In genomic region chr16:16008666-16009065, GRCh38 we compare ENCODE assay signal across 24 cellular contexts. TPM values are rescaled to one million over a fixed set of nuclear protein-coding genes. Genes with fewer than 3 reads are reported as not detected.
DNase-seq lines count a peak whose midpoint lies in the region; ATAC-seq and TF ChIP-seq lines count a peak whose summit lies in the region.
"Had no signal": no experiment of that assay in that cellular context is flagged by ENCODE, and none has a peak within 500 bp of the region (broad histone marks: within the 10 kb centered on the region; RNA-seq: fewer than 3 reads in every experiment).

No MANE protein-coding gene starts in this region.

- POLR2A ChIA-PET in IMR-90 (lab: Charles Lee; ENCODE audit: unreplicated experiment), result no interaction called here

- no peak overlapping the region for H4K91ac ChIP-seq in IMR-90 (ENCODE audit: insufficient read depth, low read depth, low read length)

- no peaks in the 10 kb centered on the region for H4K20me1 ChIP-seq in IMR-90 (ENCODE audit: insufficient read depth, low read length)

- intact Hi-C loops in IMR-90 (cut with micrococcal nuclease), result no loop called here
- intact Hi-C loops in activated T-helper 1 cell treated with anti-CD3 and anti-CD28 coated beads, Interleukin-12 subunit alpha, Interleukin-12 subunit beta, Interleukin-2, Interleukin-4 antibody, amounts not matched to agents 30 ng/mL and 10 ng/mL and 1 ng/mL, durations not matched to agents 14 hours and 24 hours and 36 hours (cut with micrococcal nuclease), result no loop called here
- intact Hi-C loops in spleen (cut with DNase I; ENCODE audit: low total_unique reads), result no loop called here

- H2BK20ac ChIP-seq in IMR-90 (ENCODE audit: low read depth, low read length), result no peak overlapping the region

- H4K8ac ChIP-seq in IMR-90 (ENCODE audit: low read depth in 2 of 2, low read length in 2 of 2), result no peak overlapping the region

- H2BK5ac ChIP-seq in IMR-90 (ENCODE audit: low read depth, low read length, poor library complexity, severe bottlenecking), result no peak overlapping the region

- H3K4me3 ChIP-seq in CD4-positive, CD25-positive, alpha-beta regulatory T cell (ENCODE audit: low read depth, low read length), result no peak overlapping the region
- H3K4me3 ChIP-seq in IMR-90 (ENCODE audit: insufficient read depth, low read depth, low read length) (no peak overlapping the region), spleen (peak overlapping the region in 1 of 8 donors; percentile 15)
- H3K4me3 ChIP-seq: prostate gland, tibial nerve had no signal

- no peak overlapping the region for H2AFZ ChIP-seq in IMR-90 (replicated peaks; ENCODE audit: low read length, poor library complexity)

- TF ChIP-seq POLR2A in IMR-90 (IDR thresholded peaks at IDR 0.05; ENCODE audit: low read depth, low read length), result no peak
- TF ChIP-seq POLR2A in spleen (IDR thresholded peaks at IDR 0.05), result no peak

- in situ Hi-C loops in IMR-90 (cut with MboI; ENCODE audit: low sequenced_read_pairs), result loop anchor here (25.0 kb wide), 1 partner anchor 121 kb away; the partner anchor contains the start of gene CEP20

- no peak overlapping the region for H2AK5ac ChIP-seq in IMR-90 (ENCODE audit: low read depth, low read length)

- H3K9me3 Mint-ChIP-seq in CD4-positive, CD25-positive, alpha-beta regulatory T cell, result peaks cover 0 to 2% (median 0%) of the 10 kb centered on the region in 7 donors
- H3K9me3 Mint-ChIP-seq in activated T-helper 1 cell treated with anti-CD3 and anti-CD28 coated beads, Interleukin-12 subunit alpha, Interleukin-12 subunit beta, Interleukin-2, Interleukin-4 antibody, amounts not matched to agents 30 ng/mL and 10 ng/mL and 1 ng/mL, durations not matched to agents 14 hours and 24 hours and 36 hours, result peaks cover 4% of the 10 kb centered on the region
- H3K9me3 Mint-ChIP-seq: activated naive CD8-positive, alpha-beta T cell treated with anti-CD3 and anti-CD28 coated beads, Interleukin-2, amount 50 U/mL, for 24 hours; stimulated activated naive CD8-positive, alpha-beta T cell treated with anti-CD3 and anti-CD28 coated beads, Interleukin-15, Interleukin-2, amounts not matched to agents 100 ng/mL and 50 ng/mL, for 24 hours had no signal

- no TSS peak for BruUV-seq in IMR-90 (replicated peaks; lab: Mats Ljungman, UMichigan)

- peaks cover 40% of the 10 kb centered on the region for H3K36me3 ChIP-seq in CD4-positive, CD25-positive, alpha-beta regulatory T cell (ENCODE audit: control insufficient read depth, insufficient read depth, low read length)
- H3K36me3 ChIP-seq in IMR-90 (ENCODE audit: control insufficient read depth, insufficient read depth, low read length) (peaks cover 51% of the 10 kb centered on the region), spleen (peaks cover 0 to 51% (median 37%) of the 10 kb centered on the region in 6 donors)
- H3K36me3 ChIP-seq: prostate gland had no signal

- dilution Hi-C loops in IMR-90 (cut with HindIII; ENCODE audit: low sequenced_read_pairs, unreplicated experiment), result no loop called here

- peaks cover 25% of the 10 kb centered on the region for H3K9me1 ChIP-seq in IMR-90 (ENCODE audit: insufficient read depth, low read length)

- no peak for DNase-seq in CD4-positive, CD25-positive, alpha-beta regulatory T cell
- DNase-seq in IMR-90 (no peak), spleen (no peak), OCI-M2 (lab: John Stamatoyannopoulos, UW; ENCODE audit: unreplicated experiment) (no peak), NOMO-1 treated with DMSO at 0.1 percent for 48 hours (lab: John Stamatoyannopoulos, UW; ENCODE audit: unreplicated experiment) (no peak)
- no peak for DNase-seq in activated T-helper 1 cell treated with anti-CD3 and anti-CD28 coated beads, Interleukin-12 subunit alpha, Interleukin-12 subunit beta, Interleukin-2, Interleukin-4 antibody, amounts not matched to agents 30 ng/mL and 10 ng/mL and 1 ng/mL, durations not matched to agents 14 hours and 24 hours and 36 hours (ENCODE audit: low spot score)
- DNase-seq: activated CD8-positive, alpha-beta T cell treated with anti-CD3 and anti-CD28 coated beads, Interleukin-2, amount 10 ng/mL, durations not matched to agents 7 days and 5 days; activated effector memory CD4-positive, alpha-beta T cell treated with Interleukin-2 at 50 U/mL for 16 hours; activated naive CD8-positive, alpha-beta T cell treated with anti-CD3 and anti-CD28 coated beads, Interleukin-2, amount 50 U/mL, for 24 hours; C1 segment of cervical spinal cord; Calu3; hippocampal formation; mesendoderm; MV-4-11; SIG-M5; stimulated activated CD4-positive, alpha-beta T cell treated with anti-CD3 and anti-CD28 coated beads, Interleukin-15, amount 100 ng/mL, for 24 hours; SW 1271 had no signal

- no peak overlapping the region for H3K9ac ChIP-seq in IMR-90 (ENCODE audit: low read depth, low read length)

- ATAC-seq in CD4-positive, CD25-positive, alpha-beta regulatory T cell (ENCODE audit: low read depth in 2 of 2), result no peak
- ATAC-seq in IMR-90 (ENCODE audit: low read depth) (no peak), GM18873 (IDR thresholded peaks at IDR 0.05; ENCODE audit: low FRiP score, unreplicated experiment) (no peak)
- ATAC-seq: activated CD8-positive, alpha-beta T cell treated with anti-CD3 and anti-CD28 coated beads, Interleukin-2, amount 10 ng/mL, durations not matched to agents 7 days and 5 days; activated naive CD8-positive, alpha-beta T cell treated with anti-CD3 and anti-CD28 coated beads, Interleukin-2, amount 50 U/mL, for 24 hours; HCT116; Panc1 had no signal

- TF ChIP-seq RAD21 in IMR-90 (IDR thresholded peaks at IDR 0.05; ENCODE audit: low read length), result no peak

- H2BK120ac ChIP-seq in IMR-90 (ENCODE audit: low read depth, low read length), result no peak overlapping the region

- no peak overlapping the region for H3K27ac ChIP-seq in CD4-positive, CD25-positive, alpha-beta regulatory T cell (ENCODE audit: insufficient read depth, low read length, poor library complexity, severe bottlenecking)
- peak overlapping the region; percentile 13; the same call in 1 of the 2 replicates for H3K27ac ChIP-seq in IMR-90 (ENCODE audit: insufficient read depth, low read length)
- peak overlapping the region in 5 of 8 donors; percentile 58 to 86 (median 78) for H3K27ac ChIP-seq in spleen
- H3K27ac ChIP-seq: prostate gland, tibial nerve had no signal

- no peak overlapping the region for H3K56ac ChIP-seq in IMR-90 (ENCODE audit: extremely low read depth, insufficient read depth, low read length)

- peaks cover 8% of the 10 kb centered on the region for H3K4me1 ChIP-seq in CD4-positive, CD25-positive, alpha-beta regulatory T cell (ENCODE audit: control insufficient read depth, insufficient read depth, low read length, poor library complexity, severe bottlenecking)
- H3K4me1 ChIP-seq in IMR-90 (ENCODE audit: control insufficient read depth, insufficient read depth, low read length) (peaks cover 28% of the 10 kb centered on the region), spleen (peaks cover 0 to 38% (median 28%) of the 10 kb centered on the region in 6 donors)
- H3K4me1 ChIP-seq: prostate gland had no signal

- TF ChIP-seq CTCF in IMR-90 (conservative IDR thresholded peaks at IDR 0.05; ENCODE audit: low read depth, low read length), result no peak
- TF ChIP-seq CTCF in spleen (IDR thresholded peaks at IDR 0.05 in 8 of 11, conservative IDR thresholded peaks at IDR 0.05 in 3 of 11), result no peak

- CTCF ChIA-PET in IMR-90 (lab: Yijun Ruan, JAX), result no interaction called here

- H3K27me3 ChIP-seq in CD4-positive, CD25-positive, alpha-beta regulatory T cell (ENCODE audit: control insufficient read depth, insufficient read depth, low read length), result no peaks in the 10 kb centered on the region
- H3K27me3 ChIP-seq in IMR-90 (ENCODE audit: control insufficient read depth, insufficient read depth, low read length), result no peaks in the 10 kb centered on the region
- H3K27me3 ChIP-seq in spleen (replicated peaks in 1 of 7), result no peaks in the 10 kb centered on the region
- H3K27me3 ChIP-seq: neutrophil, tibial nerve had no signal

- H3K4me2 ChIP-seq in IMR-90 (ENCODE audit: low read depth, low read length), result no peak overlapping the region

- H3K14ac ChIP-seq in IMR-90 (replicated peaks; ENCODE audit: low read depth, low read length), result no peak overlapping the region

- no peak overlapping the region for H3K23ac ChIP-seq in IMR-90 (ENCODE audit: low read depth, low read length)

- H3K27ac Mint-ChIP-seq in CD4-positive, CD25-positive, alpha-beta regulatory T cell, result peak overlapping the region; percentile 24 to 73 (median 41)
- peak overlapping the region; percentile 61 for H3K27ac Mint-ChIP-seq in activated T-helper 1 cell treated with anti-CD3 and anti-CD28 coated beads, Interleukin-12 subunit alpha, Interleukin-12 subunit beta, Interleukin-2, Interleukin-4 antibody, amounts not matched to agents 30 ng/mL and 10 ng/mL and 1 ng/mL, durations not matched to agents 14 hours and 24 hours and 36 hours
- H3K27ac Mint-ChIP-seq: activated naive CD8-positive, alpha-beta T cell treated with anti-CD3 and anti-CD28 coated beads, Interleukin-2, amount 50 U/mL, for 24 hours; stimulated activated naive CD8-positive, alpha-beta T cell treated with anti-CD3 and anti-CD28 coated beads, Interleukin-15, Interleukin-2, amounts not matched to agents 100 ng/mL and 50 ng/mL, for 24 hours had no signal

- H3K4ac ChIP-seq in IMR-90 (ENCODE audit: low read depth, low read length), result no peak overlapping the region

- peaks cover 31% of the 10 kb centered on the region for H3K36me3 Mint-ChIP-seq in CD4-positive, CD25-positive, alpha-beta regulatory T cell
- peaks cover 49% of the 10 kb centered on the region for H3K36me3 Mint-ChIP-seq in activated T-helper 1 cell treated with anti-CD3 and anti-CD28 coated beads, Interleukin-12 subunit alpha, Interleukin-12 subunit beta, Interleukin-2, Interleukin-4 antibody, amounts not matched to agents 30 ng/mL and 10 ng/mL and 1 ng/mL, durations not matched to agents 14 hours and 24 hours and 36 hours (ENCODE audit: low read depth)

- H2BK15ac ChIP-seq in IMR-90 (ENCODE audit: low read depth, low read length), result no peak overlapping the region

- H3K27me3 Mint-ChIP-seq in CD4-positive, CD25-positive, alpha-beta regulatory T cell, result no peaks in the 10 kb centered on the region
- no peaks in the 10 kb centered on the region for H3K27me3 Mint-ChIP-seq in activated T-helper 1 cell treated with anti-CD3 and anti-CD28 coated beads, Interleukin-12 subunit alpha, Interleukin-12 subunit beta, Interleukin-2, Interleukin-4 antibody, amounts not matched to agents 30 ng/mL and 10 ng/mL and 1 ng/mL, durations not matched to agents 14 hours and 24 hours and 36 hours (ENCODE audit: insufficient read depth)
- H3K27me3 Mint-ChIP-seq: activated naive CD8-positive, alpha-beta T cell treated with anti-CD3 and anti-CD28 coated beads, Interleukin-2, amount 50 U/mL, for 24 hours; stimulated activated naive CD8-positive, alpha-beta T cell treated with anti-CD3 and anti-CD28 coated beads, Interleukin-15, Interleukin-2, amounts not matched to agents 100 ng/mL and 50 ng/mL, for 24 hours had no signal

- no peak overlapping the region for H2AK9ac ChIP-seq in IMR-90 (replicated peaks; ENCODE audit: low read depth, low read length, poor library complexity)

- no peak overlapping the region for H3K18ac ChIP-seq in IMR-90 (ENCODE audit: low read depth, low read length)

- peaks cover 0 to 43% (median 31%) of the 10 kb centered on the region in 4 donors for H3K4me1 Mint-ChIP-seq in CD4-positive, CD25-positive, alpha-beta regulatory T cell
- peaks cover 23% of the 10 kb centered on the region for H3K4me1 Mint-ChIP-seq in activated T-helper 1 cell treated with anti-CD3 and anti-CD28 coated beads, Interleukin-12 subunit alpha, Interleukin-12 subunit beta, Interleukin-2, Interleukin-4 antibody, amounts not matched to agents 30 ng/mL and 10 ng/mL and 1 ng/mL, durations not matched to agents 14 hours and 24 hours and 36 hours (ENCODE audit: low read depth)

- H3K9me3 ChIP-seq in CD4-positive, CD25-positive, alpha-beta regulatory T cell (ENCODE audit: control insufficient read depth in 2 of 2, low read length in 2 of 2), result no peaks in the 10 kb centered on the region
- H3K9me3 ChIP-seq in IMR-90 (ENCODE audit: control insufficient read depth, insufficient read depth, low read length) (no peaks in the 10 kb centered on the region), spleen (no peaks in the 10 kb centered on the region)
- H3K9me3 ChIP-seq: neutrophil, prostate gland, tibial nerve had no signal

- H3K79me1 ChIP-seq in IMR-90 (ENCODE audit: low read depth in 1 of 2, low read length in 2 of 2), result peaks cover 44 to 86% of the 10 kb centered on the region in 2 experiments

- H4K5ac ChIP-seq in IMR-90 (ENCODE audit: low read depth, low read length), result no peak overlapping the region

- H3K4me3 Mint-ChIP-seq in CD4-positive, CD25-positive, alpha-beta regulatory T cell, result peak overlapping the region in 1 of 4 donors; percentile 14
- no peak overlapping the region for H3K4me3 Mint-ChIP-seq in activated T-helper 1 cell treated with anti-CD3 and anti-CD28 coated beads, Interleukin-12 subunit alpha, Interleukin-12 subunit beta, Interleukin-2, Interleukin-4 antibody, amounts not matched to agents 30 ng/mL and 10 ng/mL and 1 ng/mL, durations not matched to agents 14 hours and 24 hours and 36 hours
- H3K4me3 Mint-ChIP-seq: activated CD8-positive, alpha-beta T cell treated with anti-CD3 and anti-CD28 coated beads, Interleukin-2, amount 10 ng/mL, durations not matched to agents 7 days and 5 days; activated naive CD8-positive, alpha-beta T cell treated with anti-CD3 and anti-CD28 coated beads, Interleukin-2, amount 50 U/mL, for 24 hours; stimulated activated naive CD8-positive, alpha-beta T cell treated with anti-CD3 and anti-CD28 coated beads, Interleukin-15, Interleukin-2, amounts not matched to agents 100 ng/mL and 50 ng/mL, for 24 hours had no signal

- WGBS in IMR-90 (ENCODE audit: extremely low coverage in 2 of 2, insufficient read length in 1 of 2), 2 experiments, result no CpG with 5 or more reads among the region's 2 CpGs
- WGBS in spleen, 5 donors, result 70 to 83% (median 72%) methylated on average over 2 of the region's 2 CpGs

RNA-seq across cellular contexts. Expression of gene ABCC1, which starts 59.2 kb away (rescaled TPM):
- 103 TPM for total RNA-seq in CD4-positive, CD25-positive, alpha-beta regulatory T cell
- 1 to 10 TPM; 6.9 to 8.9 (median 8.3) TPM for polyA plus RNA-seq in CD4-positive, CD25-positive, alpha-beta regulatory T cell
- total RNA-seq in IMR-90 (2012; rRNA removed), result 34.4 and 39.4 TPM in 2 replicates
- 61.8 and 66.0 TPM in 2 replicates for polyA plus RNA-seq in IMR-90 (2012; rRNA removed)
- 42.5 and 75.2 TPM in 2 replicates for polyA plus RNA-seq in IMR-90 (2012; cell fraction: cytosol; rRNA removed)
- 126 and 203 TPM in 2 replicates for polyA plus RNA-seq in IMR-90 (2012; cell fraction: nucleus; rRNA removed; ENCODE audit: low replicate concordance)
- total RNA-seq in activated T-helper 1 cell treated with anti-CD3 and anti-CD28 coated beads, Interleukin-12 subunit alpha, Interleukin-12 subunit beta, Interleukin-2, Interleukin-4 antibody, amounts not matched to agents 30 ng/mL and 10 ng/mL and 1 ng/mL, durations not matched to agents 14 hours and 24 hours and 36 hours, result 102 and 108 TPM in 2 replicates
- total RNA-seq in spleen, result 10 to 100 TPM; 48.8 to 65.7 (median 53.6) TPM
- 10 to 100 TPM in 1 of 3 donors, 1 to 10 TPM in 2; 7.8 to 12.4 (median 10.0) TPM for polyA plus RNA-seq in spleen
